In the genomic region with DNA sequence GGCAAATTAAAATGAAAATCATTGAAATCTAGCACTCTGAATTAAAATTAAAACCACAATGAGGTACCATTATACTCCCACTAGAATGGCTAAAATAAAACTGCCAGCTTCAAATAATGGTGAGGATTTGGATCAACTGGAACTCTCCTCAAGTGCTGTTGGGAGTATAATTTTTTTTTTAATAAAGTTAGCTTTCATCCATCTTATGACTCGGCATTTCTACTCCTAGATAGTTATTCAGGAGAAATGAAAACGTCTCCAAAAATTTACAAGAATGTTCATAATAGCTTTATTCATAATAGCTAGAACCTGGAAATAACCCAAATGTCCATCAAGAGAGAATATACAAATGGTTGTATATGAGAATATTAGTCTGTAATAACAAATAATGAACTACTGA, we compare ENCODE assay signal across 1 cellular context.
A peak's percentile ranks its signal among the peaks of the same experiment; 100 is the strongest.
TF ChIP-seq lines count a peak whose summit lies in the region.

No MANE protein-coding gene starts in this region.

TF ChIP-seq in K562, 482 proteins besides CTCF, POLR2A, EP300 and RAD21 (continued from another document):
- TF ChIP-seq, protein P1, sequence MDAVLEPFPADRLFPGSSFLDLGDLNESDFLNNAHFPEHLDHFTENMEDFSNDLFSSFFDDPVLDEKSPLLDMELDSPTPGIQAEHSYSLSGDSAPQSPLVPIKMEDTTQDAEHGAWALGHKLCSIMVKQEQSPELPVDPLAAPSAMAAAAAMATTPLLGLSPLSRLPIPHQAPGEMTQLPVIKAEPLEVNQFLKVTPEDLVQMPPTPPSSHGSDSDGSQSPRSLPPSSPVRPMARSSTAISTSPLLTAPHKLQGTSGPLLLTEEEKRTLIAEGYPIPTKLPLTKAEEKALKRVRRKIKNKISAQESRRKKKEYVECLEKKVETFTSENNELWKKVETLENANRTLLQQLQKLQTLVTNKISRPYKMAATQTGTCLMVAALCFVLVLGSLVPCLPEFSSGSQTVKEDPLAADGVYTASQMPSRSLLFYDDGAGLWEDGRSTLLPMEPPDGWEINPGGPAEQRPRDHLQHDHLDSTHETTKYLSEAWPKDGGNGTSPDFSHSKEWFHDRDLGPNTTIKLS (IDR thresholded peaks at IDR 0.05; ENCODE audit: borderline replicate concordance, low read depth) = no peak
- TF ChIP-seq ZNF316 (IDR thresholded peaks at IDR 0.05) (peak; percentile 56), PPARD (CRISPR knock-in tag; IDR thresholded peaks at IDR 0.05) (no peak), TRIM24 (IDR thresholded peaks at IDR 0.05) (no peak), HMG20B (CRISPR knock-in tag; IDR thresholded peaks at IDR 0.05) (no peak), SMAD1 (IDR thresholded peaks at IDR 0.05; ENCODE audit: low read depth, low read length, partially characterized antibody) (no peak), KLF13 (tag; IDR thresholded peaks at IDR 0.05; ENCODE audit: borderline replicate concordance, low read depth) (no peak), ZNF347 (CRISPR knock-in tag; IDR thresholded peaks at IDR 0.05; ENCODE audit: low read depth) (no peak), NFE2L1 (tag; IDR thresholded peaks at IDR 0.05; ENCODE audit: borderline replicate concordance, low read depth) (peak; percentile 46; the same call in 1 of the 2 replicates), C11orf30 (IDR thresholded peaks at IDR 0.05; ENCODE audit: low read depth) (peak; percentile 47; the same call in 1 of the 2 replicates), CHD1 (IDR thresholded peaks at IDR 0.05; ENCODE audit: low read length) (no peak), MAFG (tag; conservative IDR thresholded peaks at IDR 0.05) (peak; percentile 71), ZNF384 (IDR thresholded peaks at IDR 0.05; ENCODE audit: low read depth, low read length) (0 out of 2 replicates have a peak, but pooled peaks have one; percentile 44), HLTF (IDR thresholded peaks at IDR 0.05) (no peak)
- TF ChIP-seq, protein P2, sequence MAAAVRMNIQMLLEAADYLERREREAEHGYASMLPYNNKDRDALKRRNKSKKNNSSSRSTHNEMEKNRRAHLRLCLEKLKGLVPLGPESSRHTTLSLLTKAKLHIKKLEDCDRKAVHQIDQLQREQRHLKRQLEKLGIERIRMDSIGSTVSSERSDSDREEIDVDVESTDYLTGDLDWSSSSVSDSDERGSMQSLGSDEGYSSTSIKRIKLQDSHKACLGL (CRISPR knock-in tag; IDR thresholded peaks at IDR 0.05; ENCODE audit: borderline replicate concordance, poor library complexity, severe bottlenecking) = no peak
- TF ChIP-seq, protein P3, sequence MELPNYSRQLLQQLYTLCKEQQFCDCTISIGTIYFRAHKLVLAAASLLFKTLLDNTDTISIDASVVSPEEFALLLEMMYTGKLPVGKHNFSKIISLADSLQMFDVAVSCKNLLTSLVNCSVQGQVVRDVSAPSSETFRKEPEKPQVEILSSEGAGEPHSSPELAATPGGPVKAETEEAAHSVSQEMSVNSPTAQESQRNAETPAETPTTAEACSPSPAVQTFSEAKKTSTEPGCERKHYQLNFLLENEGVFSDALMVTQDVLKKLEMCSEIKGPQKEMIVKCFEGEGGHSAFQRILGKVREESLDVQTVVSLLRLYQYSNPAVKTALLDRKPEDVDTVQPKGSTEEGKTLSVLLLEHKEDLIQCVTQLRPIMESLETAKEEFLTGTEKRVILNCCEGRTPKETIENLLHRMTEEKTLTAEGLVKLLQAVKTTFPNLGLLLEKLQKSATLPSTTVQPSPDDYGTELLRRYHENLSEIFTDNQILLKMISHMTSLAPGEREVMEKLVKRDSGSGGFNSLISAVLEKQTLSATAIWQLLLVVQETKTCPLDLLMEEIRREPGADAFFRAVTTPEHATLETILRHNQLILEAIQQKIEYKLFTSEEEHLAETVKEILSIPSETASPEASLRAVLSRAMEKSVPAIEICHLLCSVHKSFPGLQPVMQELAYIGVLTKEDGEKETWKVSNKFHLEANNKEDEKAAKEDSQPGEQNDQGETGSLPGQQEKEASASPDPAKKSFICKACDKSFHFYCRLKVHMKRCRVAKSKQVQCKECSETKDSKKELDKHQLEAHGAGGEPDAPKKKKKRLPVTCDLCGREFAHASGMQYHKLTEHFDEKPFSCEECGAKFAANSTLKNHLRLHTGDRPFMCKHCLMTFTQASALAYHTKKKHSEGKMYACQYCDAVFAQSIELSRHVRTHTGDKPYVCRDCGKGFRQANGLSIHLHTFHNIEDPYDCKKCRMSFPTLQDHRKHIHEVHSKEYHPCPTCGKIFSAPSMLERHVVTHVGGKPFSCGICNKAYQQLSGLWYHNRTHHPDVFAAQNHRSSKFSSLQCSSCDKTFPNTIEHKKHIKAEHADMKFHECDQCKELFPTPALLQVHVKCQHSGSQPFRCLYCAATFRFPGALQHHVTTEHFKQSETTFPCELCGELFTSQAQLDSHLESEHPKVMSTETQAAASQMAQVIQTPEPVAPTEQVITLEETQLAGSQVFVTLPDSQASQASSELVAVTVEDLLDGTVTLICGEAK (IDR thresholded peaks at IDR 0.05) = peak; percentile 82
- TF ChIP-seq, protein P3 (CRISPR knock-in tag; IDR thresholded peaks at IDR 0.05) = peak; percentile 74
TF ChIP-seq in K562: peak in this region for 8.
